In the genomic region with DNA sequence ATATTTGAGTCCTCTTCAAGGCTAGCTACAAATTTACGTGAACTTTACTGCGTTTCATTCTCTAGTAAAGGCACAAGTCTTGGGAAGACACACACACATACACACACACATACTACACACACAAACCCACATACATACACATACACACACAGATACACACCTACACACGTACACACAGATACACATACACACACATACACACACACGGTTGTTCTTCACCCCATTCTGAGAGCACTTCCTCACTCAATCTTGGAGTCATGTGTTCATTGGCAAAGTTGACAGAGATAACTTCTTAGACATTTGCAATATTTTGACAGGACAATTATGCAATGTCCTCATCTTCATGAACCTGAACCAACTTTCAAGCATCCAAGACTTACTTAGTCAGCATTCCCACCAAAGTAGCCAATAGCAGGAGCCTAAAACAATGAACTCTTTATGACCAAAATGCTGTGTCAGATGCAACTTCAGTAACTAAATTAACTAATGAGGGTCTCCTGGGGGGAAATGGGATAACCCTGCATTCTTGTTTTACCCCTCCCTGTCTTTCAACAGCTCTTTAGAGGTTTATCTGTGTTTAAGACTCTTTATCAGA, we compare ENCODE assay signal across 27 cellular contexts.
DNase-seq lines count a peak whose midpoint lies in the region; ATAC-seq, FAIRE-seq and TF ChIP-seq lines count a peak whose summit lies in the region.
"Had no signal": no experiment of that assay in that cellular context is flagged by ENCODE, and none has a peak within 500 bp of the region (broad histone marks: within the 10 kb centered on the region; RNA-seq: fewer than 3 reads in every experiment).

No MANE protein-coding gene starts in this region.

- H3K79me1 ChIP-seq in mesendoderm (ENCODE audit: low read length): no peaks in the 10 kb centered on the region

- H3K36me3 Mint-ChIP-seq in CD14-positive monocyte: no peaks in the 10 kb centered on the region
- no peaks in the 10 kb centered on the region for H3K36me3 Mint-ChIP-seq in chondrocyte (ENCODE audit: low read depth)
- H3K36me3 Mint-ChIP-seq: IgD-negative memory B cell had no signal

- H3K27me3 Mint-ChIP-seq in CD14-positive monocyte (ENCODE audit: low read depth in 3 of 3): peaks cover 0 to 5% (median 2%) of the 10 kb centered on the region in 3 donors
- H3K27me3 Mint-ChIP-seq in chondrocyte (ENCODE audit: low read depth): no peaks in the 10 kb centered on the region

- no peak overlapping the region for H3K4ac ChIP-seq in mesendoderm (ENCODE audit: low read depth, low read length)

- FAIRE-seq in kidney (lab: Jason Lieb, UNC): no peak
- FAIRE-seq: A204.1, GM18507 had no signal

- no peaks in the 10 kb centered on the region for H3K79me2 ChIP-seq in mesendoderm (ENCODE audit: control insufficient read depth, insufficient read depth, low read length)

- H3K9ac ChIP-seq in mesendoderm (ENCODE audit: low read length) (no peak overlapping the region), kidney (ENCODE audit: low read length in 2 of 2) (no peak overlapping the region)
- H3K9ac ChIP-seq: BLaER1 treated with 17β-estradiol and CSF1 and Interleukin-3, amounts not matched to agents 10 nM and 100 nM; GM23248 had no signal

- H3K4me3 Mint-ChIP-seq in CD14-positive monocyte (no peak overlapping the region), chondrocyte (ENCODE audit: unreplicated experiment) (no peak overlapping the region)
- H3K4me3 Mint-ChIP-seq: CD8-positive, alpha-beta memory T cell; IgD-negative memory B cell had no signal

- no peak for ATAC-seq in left colon
- no peak for ATAC-seq in GM21737 (IDR thresholded peaks at IDR 0.05; ENCODE audit: unreplicated experiment)

- no peak overlapping the region for H2BK5ac ChIP-seq in mesendoderm (ENCODE audit: low read length)

- H3K36me3 ChIP-seq in HEK293 (ENCODE audit: control insufficient read depth in 2 of 2, insufficient read depth in 1 of 2, low read length in 2 of 2) (no peaks in the 10 kb centered on the region), mesendoderm (ENCODE audit: control insufficient read depth, insufficient read depth, low read length) (no peaks in the 10 kb centered on the region), kidney (ENCODE audit: control insufficient read depth in 1 of 2, insufficient read depth in 2 of 2, low read length in 2 of 2) (no peaks in the 10 kb centered on the region)
- H3K36me3 ChIP-seq: BLaER1 treated with 17β-estradiol and CSF1 and Interleukin-3, amounts not matched to agents 10 nM and 100 nM; SJSA1 had no signal

- DNase-seq in CD14-positive monocyte (ENCODE audit: low spot score) (no peak), chondrocyte (ENCODE audit: low spot score) (no peak), mesendoderm (peak; percentile 31), left colon (no peak), kidney (no peak), amygdala (lab: John Stamatoyannopoulos, UW) (no peak)
- DNase-seq: AML-193; Calu3; CD8-positive, alpha-beta memory T cell; DMS79 treated with DMSO at 0.1 percent for 48 hours; GF-D8; GM23248; H7; NCI-H2029 treated with DMSO at 0.1 percent for 48 hours; NCI-H446 treated with DMSO at 0.1 percent for 48 hours; NCI-H526; NCI-H82; NK-92 treated with Interleukin-12 subunit alpha and Interleukin-12 subunit beta, amount 100 ng/mL, for 24 hours; Right ventricle myocardium superior; RPMI8226 had no signal

- H2AK5ac ChIP-seq in mesendoderm (ENCODE audit: low read length): no peak overlapping the region

- POLR2A ChIA-PET in HEK293 (lab: Yijun Ruan, JAX): no interaction called here

- TF ChIP-seq CTCF in CD14-positive monocyte (IDR thresholded peaks at IDR 0.05) (no peak), HEK293 (tag by site-specific recombination; IDR thresholded peaks at IDR 0.05) (no peak), chondrocyte (IDR thresholded peaks at IDR 0.05) (no peak), kidney (IDR thresholded peaks at IDR 0.05; ENCODE audit: borderline replicate concordance, extremely low read depth, insufficient read depth) (no peak)

- H4K5ac ChIP-seq in mesendoderm (ENCODE audit: low read length): no peak overlapping the region

- no peak overlapping the region for H2BK15ac ChIP-seq in mesendoderm (replicated peaks; ENCODE audit: low read depth)

- no peak overlapping the region for H4K8ac ChIP-seq in mesendoderm (ENCODE audit: low read depth, low read length)

- no peak overlapping the region for H3K4me2 ChIP-seq in mesendoderm (ENCODE audit: low read length)

- no peak overlapping the region for H3K56ac ChIP-seq in mesendoderm (ENCODE audit: low read length)

- WGBS in mesendoderm (ENCODE audit: extremely low coverage, insufficient coverage, low lambda C conversion rate): no CpG with 5 or more reads among the region's 4 CpGs

- no peak overlapping the region for H3K18ac ChIP-seq in mesendoderm (ENCODE audit: low read length)

- H3K27me3 ChIP-seq in mesendoderm (ENCODE audit: insufficient read depth, low read length, poor library complexity): no peaks in the 10 kb centered on the region
- H3K27me3 ChIP-seq: BLaER1 treated with 17β-estradiol and CSF1 and Interleukin-3, amounts not matched to agents 10 nM and 100 nM had no signal

- intact Hi-C loops in CD14-positive monocyte (cut with micrococcal nuclease): no loop called here
- intact Hi-C loops in left colon (cut with DNase I, micrococcal nuclease): no loop called here
- intact Hi-C loops in kidney (cut with DNase I): no loop called here

- H3K27ac Mint-ChIP-seq in CD14-positive monocyte (peak overlapping the region in 6 of 7 donors; percentile 21 to 97 (median 76)), chondrocyte (ENCODE audit: unreplicated experiment) (peak overlapping the region; percentile 59)

- no peak overlapping the region for H3K23ac ChIP-seq in mesendoderm (ENCODE audit: low read length)

- no peak overlapping the region for H2BK120ac ChIP-seq in mesendoderm (ENCODE audit: low read depth, low read length)

- H3K4me3 ChIP-seq in HEK293 (ENCODE audit: low read depth, low read length) (no peak overlapping the region), mesendoderm (ENCODE audit: low read length) (no peak overlapping the region), kidney (ENCODE audit: low read length in 2 of 2) (no peak overlapping the region)
- H3K4me3 ChIP-seq: BLaER1 treated with 17β-estradiol and CSF1 and Interleukin-3, amounts not matched to agents 10 nM and 100 nM; GM23248; SJSA1 had no signal

- H3K4me1 ChIP-seq in HEK293 (ENCODE audit: control insufficient read depth, insufficient read depth, low read length): no peaks in the 10 kb centered on the region
- H3K4me1 ChIP-seq in mesendoderm (ENCODE audit: control insufficient read depth, low read depth, low read length): no peaks in the 10 kb centered on the region
- no peaks in the 10 kb centered on the region for H3K4me1 ChIP-seq in kidney (ENCODE audit: control insufficient read depth in 1 of 2, insufficient read depth in 1 of 2, low read depth in 1 of 2, low read length in 2 of 2)
- H3K4me1 ChIP-seq: SJSA1 had no signal

- CTCF ChIA-PET in HEK293 (lab: Yijun Ruan, JAX): interaction anchor here (2.3 kb wide), 1 partner anchor 54 kb away, joined by 6 read pairs; no protein-coding TSS in a partner anchor

- H3K9me3 Mint-ChIP-seq in CD14-positive monocyte (peaks cover 0 to 6% (median 4%) of the 10 kb centered on the region in 7 donors), chondrocyte (ENCODE audit: low read depth) (no peaks in the 10 kb centered on the region)
- H3K9me3 Mint-ChIP-seq: CD8-positive, alpha-beta memory T cell had no signal

- H3K27ac ChIP-seq in HEK293 (ENCODE audit: extremely low read depth, low read depth, low read length): no peak overlapping the region
- H3K27ac ChIP-seq in mesendoderm (ENCODE audit: low read depth, low read length): no peak overlapping the region
- H3K27ac ChIP-seq in kidney (ENCODE audit: low read depth in 2 of 2, low read length in 2 of 2): no peak overlapping the region
- H3K27ac ChIP-seq: BLaER1 treated with 17β-estradiol and CSF1 and Interleukin-3, amounts not matched to agents 10 nM and 100 nM; GM23248; SJSA1 had no signal

- H3K9me3 ChIP-seq in HEK293 (ENCODE audit: control insufficient read depth, insufficient read depth, low read depth, low read length): no peaks in the 10 kb centered on the region
- no peaks in the 10 kb centered on the region for H3K9me3 ChIP-seq in kidney (ENCODE audit: control insufficient read depth in 1 of 2, low read length in 2 of 2)
- H3K9me3 ChIP-seq: SJSA1 had no signal

- H3K4me1 Mint-ChIP-seq in CD14-positive monocyte (peaks cover 9% of the 10 kb centered on the region), chondrocyte (ENCODE audit: low read depth) (peaks cover 73% of the 10 kb centered on the region)
- H3K4me1 Mint-ChIP-seq: CD8-positive, alpha-beta memory T cell; IgD-negative memory B cell had no signal

TF ChIP-seq in HEK293, 187 proteins besides CTCF, POLR2A, EP300 and RAD21:
- TF ChIP-seq, protein P1, sequence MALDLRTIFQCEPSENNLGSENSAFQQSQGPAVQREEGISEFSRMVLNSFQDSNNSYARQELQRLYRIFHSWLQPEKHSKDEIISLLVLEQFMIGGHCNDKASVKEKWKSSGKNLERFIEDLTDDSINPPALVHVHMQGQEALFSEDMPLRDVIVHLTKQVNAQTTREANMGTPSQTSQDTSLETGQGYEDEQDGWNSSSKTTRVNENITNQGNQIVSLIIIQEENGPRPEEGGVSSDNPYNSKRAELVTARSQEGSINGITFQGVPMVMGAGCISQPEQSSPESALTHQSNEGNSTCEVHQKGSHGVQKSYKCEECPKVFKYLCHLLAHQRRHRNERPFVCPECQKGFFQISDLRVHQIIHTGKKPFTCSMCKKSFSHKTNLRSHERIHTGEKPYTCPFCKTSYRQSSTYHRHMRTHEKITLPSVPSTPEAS (tag by site-specific recombination; IDR thresholded peaks at IDR 0.05): peak; percentile 24; the same call in 1 of the 2 replicates
- TF ChIP-seq ZNF529 (tag by site-specific recombination; IDR thresholded peaks at IDR 0.05; ENCODE audit: insufficient replicate concordance): no peak
